ENCODE assay signal across 16 cellular contexts in genomic region chr1:3523980-3524379, GRCh38.
DNase-seq lines count a peak whose midpoint lies in the region; ATAC-seq, FAIRE-seq and TF ChIP-seq lines count a peak whose summit lies in the region.
"Had no signal": no experiment of that assay in that cellular context is flagged by ENCODE, and none has a peak within 500 bp of the region (broad histone marks: within the 10 kb centered on the region; RNA-seq: fewer than 3 reads in every experiment).

No MANE protein-coding gene starts in this region.

- H3K9me3 ChIP-seq in HepG2 (ENCODE audit: low read length) (no peaks in the 10 kb centered on the region), right lobe of liver (no peaks in the 10 kb centered on the region), WERI-Rb-1 (ENCODE audit: severe bottlenecking) (no peaks in the 10 kb centered on the region)
- H3K9me3 ChIP-seq: A549, HAP-1 had no signal

- intact Hi-C loops in HepG2 (cut with micrococcal nuclease; ENCODE audit: unreplicated experiment) (no loop called here), right lobe of liver (cut with DNase I) (no loop called here)

- H3K27me3 Mint-ChIP-seq in osteocyte (ENCODE audit: unreplicated experiment) (no peaks in the 10 kb centered on the region), type B pancreatic cell (no peaks in the 10 kb centered on the region)
- H3K27me3 Mint-ChIP-seq: CD4-positive, CD25-positive, alpha-beta regulatory T cell; CD8-positive, alpha-beta memory T cell had no signal

- H3K4me1 ChIP-seq in HepG2 (ENCODE audit: insufficient read depth, low read length) (no peaks in the 10 kb centered on the region), right lobe of liver (peaks cover 0 to 2% (median 0%) of the 10 kb centered on the region in 4 donors)
- H3K4me1 ChIP-seq: A549, HAP-1 had no signal

- ATAC-seq in HepG2 (no peak), right lobe of liver (no peak)

- POLR2A ChIA-PET in HepG2 (lab: Yijun Ruan, JAX): no interaction called here

- peaks cover 49% of the 10 kb centered on the region for H3K4me1 Mint-ChIP-seq in osteocyte (ENCODE audit: unreplicated experiment)
- H3K4me1 Mint-ChIP-seq in type B pancreatic cell (ENCODE audit: unreplicated experiment): no peaks in the 10 kb centered on the region

- no peak for FAIRE-seq in HepG2 (lab: Jason Lieb, UNC)
- FAIRE-seq: A549 had no signal

- H3K27ac ChIP-seq in HepG2 (ENCODE audit: extremely low read length, insufficient read depth, low read length): no peak overlapping the region
- H3K27ac ChIP-seq in right lobe of liver: no peak overlapping the region
- H3K27ac ChIP-seq in WERI-Rb-1: peak overlapping the region; percentile 68
- H3K27ac ChIP-seq: 22Rv1, A549, KMS-11 had no signal

- no TSS peak for BruUV-seq in HepG2 (replicated peaks; lab: Mats Ljungman, UMichigan)

- H3K9me3 Mint-ChIP-seq in osteocyte (ENCODE audit: unreplicated experiment): no peaks in the 10 kb centered on the region
- no peaks in the 10 kb centered on the region for H3K9me3 Mint-ChIP-seq in type B pancreatic cell
- H3K9me3 Mint-ChIP-seq: CD4-positive, CD25-positive, alpha-beta regulatory T cell; CD8-positive, alpha-beta memory T cell had no signal

- no peaks in the 10 kb centered on the region for H3K36me3 ChIP-seq in HepG2 (replicated peaks in 1 of 2; ENCODE audit: control insufficient read depth in 1 of 2, insufficient read depth in 2 of 2, low read length in 2 of 2)
- H3K36me3 ChIP-seq in right lobe of liver: no peaks in the 10 kb centered on the region
- no peaks in the 10 kb centered on the region for H3K36me3 ChIP-seq in WERI-Rb-1
- H3K36me3 ChIP-seq: HAP-1 had no signal

- peak overlapping the region; percentile 20 for H3K27ac Mint-ChIP-seq in osteocyte (ENCODE audit: unreplicated experiment)
- no peak overlapping the region for H3K27ac Mint-ChIP-seq in type B pancreatic cell
- H3K27ac Mint-ChIP-seq: CD4-positive, CD25-positive, alpha-beta regulatory T cell; CD8-positive, alpha-beta memory T cell had no signal

- H3K36me3 Mint-ChIP-seq in osteocyte (ENCODE audit: unreplicated experiment) (peaks cover 7% of the 10 kb centered on the region), type B pancreatic cell (no peaks in the 10 kb centered on the region)
- H3K36me3 Mint-ChIP-seq: CD4-positive, CD25-positive, alpha-beta regulatory T cell had no signal

- H3K4me3 Mint-ChIP-seq in osteocyte (ENCODE audit: unreplicated experiment): no peak overlapping the region
- H3K4me3 Mint-ChIP-seq in type B pancreatic cell: no peak overlapping the region
- H3K4me3 Mint-ChIP-seq: CD4-positive, CD25-positive, alpha-beta regulatory T cell had no signal

- DNase-seq in HepG2 (ENCODE audit: low spot score) (no peak), right lobe of liver (no peak), WERI-Rb-1 (no peak), osteocyte (ENCODE audit: extremely low spot score, unreplicated experiment) (no peak), NCI-H1930 (lab: John Stamatoyannopoulos, UW) (no peak), type B pancreatic cell (ENCODE audit: extremely low spot score, unreplicated experiment) (no peak), GM03348 (ENCODE audit: low spot score) (no peak)
- DNase-seq: CD4-positive, CD25-positive, alpha-beta regulatory T cell; CD8-positive, alpha-beta memory T cell; COR-L47; DMS 273 treated with DMSO at 0.1 percent for 48 hours; GDM1 had no signal

- peaks cover 17 to 64% of the 10 kb centered on the region in 2 experiments; a peak in 4 of 5 replicates for H3K27me3 ChIP-seq in HepG2 (ENCODE audit: control insufficient read depth in 1 of 2, insufficient read depth in 2 of 2, low read length in 2 of 2)
- H3K27me3 ChIP-seq in right lobe of liver: no peaks in the 10 kb centered on the region
- no peaks in the 10 kb centered on the region for H3K27me3 ChIP-seq in WERI-Rb-1 (ENCODE audit: insufficient read depth, low read depth, severe bottlenecking)

- no peak overlapping the region for H3K4me2 ChIP-seq in HepG2 (ENCODE audit: low read depth, low read length)
- H3K4me2 ChIP-seq: A549, KMS-11 had no signal

- no peak for TF ChIP-seq RAD21 in HepG2 (CRISPR knock-in tag; IDR thresholded peaks at IDR 0.05)

- H3K79me2 ChIP-seq in HepG2 (ENCODE audit: insufficient read depth, low read length): no peaks in the 10 kb centered on the region

- no peak overlapping the region for H3K4me3 ChIP-seq in HepG2 (replicated peaks in 1 of 3; ENCODE audit: insufficient read depth in 1 of 3, low read depth in 2 of 3, low read length in 3 of 3)
- no peak overlapping the region for H3K4me3 ChIP-seq in right lobe of liver
- H3K4me3 ChIP-seq in WERI-Rb-1 (ENCODE audit: low read depth, low read length): no peak overlapping the region
- H3K4me3 ChIP-seq: A549, HAP-1 had no signal

- TF ChIP-seq POLR2A in HepG2 (IDR thresholded peaks at IDR 0.05; ENCODE audit: insufficient read depth in 1 of 2, low read depth in 2 of 2, low read length in 2 of 2) (no peak), right lobe of liver (IDR thresholded peaks at IDR 0.05) (no peak)

- no peak for TF ChIP-seq CTCF in HepG2 (CRISPR knock-in tag; IDR thresholded peaks at IDR 0.05)
- TF ChIP-seq CTCF in right lobe of liver (IDR thresholded peaks at IDR 0.05): no peak
- no peak for TF ChIP-seq CTCF in WERI-Rb-1 (IDR thresholded peaks at IDR 0.05; ENCODE audit: low read depth, low read length)
- TF ChIP-seq CTCF in osteocyte (IDR thresholded peaks at IDR 0.05): no peak
- TF ChIP-seq CTCF in type B pancreatic cell (conservative IDR thresholded peaks at IDR 0.05): no peak

- CTCF ChIA-PET in HepG2 (lab: Yijun Ruan, JAX; ENCODE audit: low intra/inter-chr PET ratio, low total read pairs): no interaction called here

- no peak overlapping the region for H3K9ac ChIP-seq in HepG2 (ENCODE audit: insufficient read depth, low read depth, low read length)
- H3K9ac ChIP-seq: KMS-11 had no signal

- WGBS in HepG2 (ENCODE audit: low lambda C conversion rate): no CpG with 5 or more reads among the region's 13 CpGs
- WGBS in right lobe of liver (ENCODE audit: insufficient coverage, low coverage, low lambda C conversion rate, missing lambda C conversion rate): 0% methylated on average over 1 of the region's 13 CpGs

- H4K20me1 ChIP-seq in HepG2 (ENCODE audit: insufficient read depth, low read length): peaks cover 8% of the 10 kb centered on the region; the same call in 1 of the 2 replicates

- in situ Hi-C loops in HepG2 (cut with HindIII; ENCODE audit: extremely low pct_ligation_motif_present, low pct_unique_long_range_greater_than_20kb): no loop called here

- H2AFZ ChIP-seq in HepG2 (ENCODE audit: low read length): no peak overlapping the region

- TF ChIP-seq EP300 in HepG2 (IDR thresholded peaks at IDR 0.05; ENCODE audit: low read depth in 2 of 2, low read length in 2 of 2) (no peak), HepG2 (CRISPR knock-in tag; IDR thresholded peaks at IDR 0.05; ENCODE audit: borderline replicate concordance) (no peak)

TF ChIP-seq in HepG2, 621 proteins besides CTCF, POLR2A, EP300 and RAD21:
- TF ChIP-seq NAIF1 (CRISPR knock-in tag; IDR thresholded peaks at IDR 0.05; ENCODE audit: borderline replicate concordance) (no peak), AGO2 (optimal IDR thresholded peaks at IDR 0.05; ENCODE audit: low read depth, low read length) (peak; percentile 87), GFI1 (CRISPR knock-in tag; IDR thresholded peaks at IDR 0.05; ENCODE audit: borderline replicate concordance) (no peak), SMAD1 (CRISPR knock-in tag; IDR thresholded peaks at IDR 0.05; ENCODE audit: borderline replicate concordance, low read depth) (no peak), AGO1 (IDR thresholded peaks at IDR 0.05; ENCODE audit: low read depth, low read length, poor library complexity, severe bottlenecking) (peak; percentile 88), ZBTB21 (CRISPR knock-in tag; IDR thresholded peaks at IDR 0.05) (no peak)
